ENCODE assay signal across 7 cellular contexts in the genomic region with DNA sequence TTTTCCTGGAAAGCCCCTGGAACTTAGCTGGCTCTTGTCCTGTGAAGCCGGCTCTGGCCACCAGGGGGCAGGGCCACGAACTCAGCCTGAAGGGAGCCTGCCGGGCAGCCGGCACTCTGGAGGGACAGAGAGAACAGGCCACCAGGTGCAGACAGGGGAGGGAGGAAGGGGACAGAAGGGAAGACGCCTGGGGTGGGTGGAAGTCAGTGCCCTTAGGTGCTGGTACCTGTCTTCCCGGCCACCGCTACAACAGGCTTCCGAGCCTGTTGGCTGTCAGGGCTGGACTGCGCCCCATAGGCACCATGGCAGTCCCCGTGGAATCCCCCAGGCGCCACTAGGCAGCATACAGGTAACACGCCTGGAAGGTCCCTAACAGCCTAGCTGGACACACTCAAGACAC. TPM values are rescaled to one million over a fixed set of nuclear protein-coding genes. Genes with fewer than 3 reads are reported as not detected.
DNase-seq lines count a peak whose midpoint lies in the region; ATAC-seq, FAIRE-seq and TF ChIP-seq lines count a peak whose summit lies in the region.
"Not testable (repeated sequence)": the region's sequence is repeated elsewhere in the genome, so short reads cannot be mapped to it uniquely, and the experiment has no call there.

No MANE protein-coding gene starts in this region.

- not testable (repeated sequence) for H3K36me3 ChIP-seq in PC-3 (ENCODE audit: low read depth, low read length); body of pancreas (replicated peaks in 1 of 2; ENCODE audit: insufficient read depth in 1 of 2, low read depth in 2 of 2); pancreas

- H3K9me3 ChIP-seq in PC-3 (ENCODE audit: low read length); body of pancreas; pancreas: not testable (repeated sequence)

- not testable (repeated sequence) for H3K79me2 ChIP-seq in PC-3 (ENCODE audit: low read length)

- ATAC-seq in HG03354 (IDR thresholded peaks at IDR 0.05; ENCODE audit: poor library complexity, severe bottlenecking, unreplicated experiment) (peak; percentile 54), PC-3 (peak; percentile 90), body of pancreas (peak; percentile 59), pancreas (peak; percentile 50 to 78 (median 66))

- WGBS in body of pancreas, 2 donors = 71% methylated on average over 1 of the region's 12 CpGs; no CpG with 5 or more reads in 1 of the 2 donors
- 15 to 43% methylated on average over 2 to 9 of the region's 12 CpGs for WGBS in pancreas, 2 donors

- not testable (repeated sequence) for DNase-seq in AG09309 (ENCODE audit: low read depth); PC-3; body of pancreas; glutamatergic neuron
- DNase-seq in activated CD4-positive, alpha-beta T cell treated with anti-CD3 and anti-CD28 coated beads, Interleukin-2, amount 10 ng/mL, durations not matched to agents 24 days and 14 days = peak; percentile 56
- peak in 2 of 6 donors; percentile 36 to 51 for DNase-seq in pancreas

- H3K27ac Mint-ChIP-seq in activated CD4-positive, alpha-beta T cell treated with anti-CD3 and anti-CD28 coated beads, Interleukin-2, amount 10 ng/mL, durations not matched to agents 24 days and 14 days; glutamatergic neuron (ENCODE audit: unreplicated experiment): not testable (repeated sequence)

- H3K4me3 Mint-ChIP-seq in activated CD4-positive, alpha-beta T cell treated with anti-CD3 and anti-CD28 coated beads, Interleukin-2, amount 10 ng/mL, durations not matched to agents 24 days and 14 days; glutamatergic neuron (ENCODE audit: unreplicated experiment): not testable (repeated sequence)

- not testable (repeated sequence) for H4K20me1 ChIP-seq in PC-3 (ENCODE audit: low read length)

- not testable (repeated sequence) for H2AFZ ChIP-seq in PC-3 (ENCODE audit: low read length)

- H3K4me3 ChIP-seq in AG09309 (ENCODE audit: control insufficient read depth, low read depth, low read length); PC-3 (ENCODE audit: low read length); body of pancreas; pancreas: not testable (repeated sequence)

- not testable (repeated sequence) for TF ChIP-seq POLR2A in body of pancreas (IDR thresholded peaks at IDR 0.05)

- not testable (repeated sequence) for H3K4me2 ChIP-seq in PC-3 (ENCODE audit: low read length)

- not testable (repeated sequence) for BruUV-seq in PC-3 (replicated peaks; lab: Mats Ljungman, UMichigan)

- CTCF ChIA-PET in PC-3 (lab: Charles Lee) = not testable (repeated sequence)

- POLR2A ChIA-PET in PC-3 (lab: Charles Lee; ENCODE audit: unreplicated experiment) = not testable (repeated sequence)

- H3K27me3 ChIP-seq in PC-3 (ENCODE audit: low read length); body of pancreas; pancreas: not testable (repeated sequence)

- not testable (repeated sequence) for H3K36me3 Mint-ChIP-seq in activated CD4-positive, alpha-beta T cell treated with anti-CD3 and anti-CD28 coated beads, Interleukin-2, amount 10 ng/mL, durations not matched to agents 24 days and 14 days (ENCODE audit: low read depth); glutamatergic neuron (ENCODE audit: unreplicated experiment)

- intact Hi-C loops in PC-3 (cut with micrococcal nuclease); activated CD4-positive, alpha-beta T cell treated with anti-CD3 and anti-CD28 coated beads, Interleukin-2, amount 10 ng/mL, durations not matched to agents 24 days and 14 days (cut with micrococcal nuclease); body of pancreas (cut with DNase I); pancreas (cut with DNase I): not testable (repeated sequence)

- not testable (repeated sequence) for H3K4me1 Mint-ChIP-seq in activated CD4-positive, alpha-beta T cell treated with anti-CD3 and anti-CD28 coated beads, Interleukin-2, amount 10 ng/mL, durations not matched to agents 24 days and 14 days; glutamatergic neuron (ENCODE audit: low read depth, unreplicated experiment)

- TF ChIP-seq CTCF in AG09309 (IDR thresholded peaks at IDR 0.05; ENCODE audit: control insufficient read depth, insufficient read depth, low read depth, low read length, missing control alignments) (peak; percentile 16), PC-3 (conservative IDR thresholded peaks at IDR 0.05; ENCODE audit: low read depth, low read length) (peak; percentile 38; the same call in 1 of the 2 replicates), body of pancreas (IDR thresholded peaks at IDR 0.05) (peak in 3 of 7 experiments; percentile 26 to 37 (median 36)), glutamatergic neuron (IDR thresholded peaks at IDR 0.05; ENCODE audit: partially characterized antibody, unreplicated experiment) (peak; percentile 60)
- not testable (repeated sequence) for TF ChIP-seq CTCF in pancreas (IDR thresholded peaks at IDR 0.05)

- not testable (repeated sequence) for H3K9me3 Mint-ChIP-seq in activated CD4-positive, alpha-beta T cell treated with anti-CD3 and anti-CD28 coated beads, Interleukin-2, amount 10 ng/mL, durations not matched to agents 24 days and 14 days; glutamatergic neuron (ENCODE audit: unreplicated experiment)

- not testable (repeated sequence) for FAIRE-seq in pancreas (lab: Jason Lieb, UNC)

- not testable (repeated sequence) for H3F3A ChIP-seq in PC-3 (ENCODE audit: low read length, unreplicated experiment)

- not testable (repeated sequence) for H3K27ac ChIP-seq in PC-3 (ENCODE audit: low read length); body of pancreas; pancreas

- H3K27me3 Mint-ChIP-seq in activated CD4-positive, alpha-beta T cell treated with anti-CD3 and anti-CD28 coated beads, Interleukin-2, amount 10 ng/mL, durations not matched to agents 24 days and 14 days; glutamatergic neuron (ENCODE audit: unreplicated experiment): not testable (repeated sequence)

- not testable (repeated sequence) for H3K4me1 ChIP-seq in PC-3 (ENCODE audit: insufficient read depth, low read length); body of pancreas; pancreas

- not testable (repeated sequence) for H3K9ac ChIP-seq in PC-3 (ENCODE audit: low read length)

- H3K9me2 ChIP-seq in PC-3 (replicated peaks; ENCODE audit: low read length) = not testable (repeated sequence)

RNA-seq across cellular contexts. Expression of gene GOLGA8B, which starts 59.6 kb away (rescaled TPM):
- total RNA-seq in PC-3 (2014; rRNA removed) (50.0 and 51.0 TPM in 2 replicates), body of pancreas (100 to 1,000 TPM; 214 to 709 TPM), glutamatergic neuron (ENCODE audit: unreplicated experiment) (161 TPM), pancreas (100 to 1,000 TPM in 5 of 6 donors, 10 to 100 TPM in 1; 77.7 to 245 (median 115) TPM)
- 210 and 234 TPM in 2 replicates for total RNA-seq in activated CD4-positive, alpha-beta T cell treated with anti-CD3 and anti-CD28 coated beads, Interleukin-2, amount 10 ng/mL, durations not matched to agents 24 days and 14 days
- 100 to 1,000 TPM; 371 to 529 TPM for polyA plus RNA-seq in pancreas
